8 cellular contexts compared by ENCODE assay signal in genomic region chr6:156782691-156783320, GRCh38. TPM values are rescaled to one million over a fixed set of nuclear protein-coding genes. Genes with fewer than 3 reads are reported as not detected.
DNase-seq lines count a peak whose midpoint lies in the region; ATAC-seq, FAIRE-seq and TF ChIP-seq lines count a peak whose summit lies in the region.

No MANE protein-coding gene starts in this region.

- TF ChIP-seq POLR2A in tibial nerve (IDR thresholded peaks at IDR 0.05), result no peak

- H3K27ac ChIP-seq in keratinocyte (ENCODE audit: control insufficient read depth, insufficient read depth, low read length), result peak overlapping the region; percentile 80
- peak overlapping the region; percentile 93 to 100 (median 98) for H3K27ac ChIP-seq in tibial nerve
- H3K27ac ChIP-seq in aorta (ENCODE audit: low read depth in 1 of 2, low read length in 2 of 2), result no peak overlapping the region

- CTCF ChIA-PET in GM10248 (lab: Yijun Ruan, JAX), result interaction anchor here (0.7 to 1.3 kb wide), 2 partner anchors 24 to 38 kb away, joined by 3 to 4 read pairs; no protein-coding TSS in a partner anchor

- H3K4me1 Mint-ChIP-seq in activated T-cell treated with anti-CD3 and anti-CD28 coated beads, Interleukin-2, amount 50 U/mL, for 4 hours (ENCODE audit: low read depth), result peaks cover 57% of the 10 kb centered on the region
- H3K4me1 Mint-ChIP-seq in activated naive CD8-positive, alpha-beta T cell treated with anti-CD3 and anti-CD28 coated beads, Interleukin-2, amount 10 ng/mL, durations not matched to agents 7 days and 5 days, result peaks cover 37% of the 10 kb centered on the region

- peak overlapping the region; percentile 83 for H3K4me3 Mint-ChIP-seq in activated T-cell treated with anti-CD3 and anti-CD28 coated beads, Interleukin-2, amount 50 U/mL, for 4 hours
- peak overlapping the region; percentile 88 for H3K4me3 Mint-ChIP-seq in activated naive CD8-positive, alpha-beta T cell treated with anti-CD3 and anti-CD28 coated beads, Interleukin-2, amount 10 ng/mL, durations not matched to agents 7 days and 5 days

- peak overlapping the region in 2 of 3 experiments; percentile 49 to 77 for H3K4me3 ChIP-seq in keratinocyte (ENCODE audit: control insufficient read depth in 2 of 3, extremely low read depth in 1 of 3, insufficient read depth in 2 of 3, low read depth in 1 of 3, low read length in 3 of 3)
- peak overlapping the region; percentile 10 to 95 (median 28) for H3K4me3 ChIP-seq in tibial nerve
- peak overlapping the region in 1 of 2 donors; percentile 41 for H3K4me3 ChIP-seq in aorta (ENCODE audit: low read length in 2 of 2)

- POLR2A ChIA-PET in activated naive CD8-positive, alpha-beta T cell treated with anti-CD3 and anti-CD28 coated beads, Interleukin-2, amount 10 ng/mL, durations not matched to agents 7 days and 5 days (lab: Charles Lee), result interaction anchor here (0.7 to 1.4 kb wide), 3 partner anchors 24 to 238 kb away, joined by 3 to 5 read pairs (median 3); no protein-coding TSS in a partner anchor
- POLR2A ChIA-PET in GM10248 (lab: Yijun Ruan, JAX), result no interaction called here

- peak overlapping the region; percentile 88 for H3K9ac ChIP-seq in keratinocyte (ENCODE audit: control insufficient read depth, extremely low read depth, insufficient read depth, low read length)

- no peaks in the 10 kb centered on the region for H3K9me1 ChIP-seq in keratinocyte (ENCODE audit: control insufficient read depth, extremely low read depth, insufficient read depth, low read length)

- H3K9me3 ChIP-seq in keratinocyte (ENCODE audit: control insufficient read depth, low read depth, low read length) (no peaks in the 10 kb centered on the region), tibial nerve (no peaks in the 10 kb centered on the region), aorta (ENCODE audit: control insufficient read depth, low read length) (no peaks in the 10 kb centered on the region)

- ATAC-seq in activated T-cell treated with anti-CD3 and anti-CD28 coated beads, Interleukin-2, amount 50 U/mL, for 4 hours, result no peak
- no peak for ATAC-seq in activated naive CD8-positive, alpha-beta T cell treated with anti-CD3 and anti-CD28 coated beads, Interleukin-2, amount 10 ng/mL, durations not matched to agents 7 days and 5 days (ENCODE audit: low read depth)
- ATAC-seq in HG03432 (IDR thresholded peaks at IDR 0.05; ENCODE audit: unreplicated experiment), result no peak
- ATAC-seq in aorta (ENCODE audit: low FRiP score), result no peak

- no peak overlapping the region for H2AFZ ChIP-seq in keratinocyte (ENCODE audit: control insufficient read depth, low read length)

- H3K36me3 Mint-ChIP-seq in activated T-cell treated with anti-CD3 and anti-CD28 coated beads, Interleukin-2, amount 50 U/mL, for 4 hours (ENCODE audit: insufficient read depth), result peaks cover 11% of the 10 kb centered on the region
- peaks cover 8% of the 10 kb centered on the region for H3K36me3 Mint-ChIP-seq in activated naive CD8-positive, alpha-beta T cell treated with anti-CD3 and anti-CD28 coated beads, Interleukin-2, amount 10 ng/mL, durations not matched to agents 7 days and 5 days

- peak overlapping the region; percentile 89 for H3K27ac Mint-ChIP-seq in activated naive CD8-positive, alpha-beta T cell treated with anti-CD3 and anti-CD28 coated beads, Interleukin-2, amount 10 ng/mL, durations not matched to agents 7 days and 5 days

- dilution Hi-C loops in keratinocyte (cut with MboI; ENCODE audit: extremely low pct_ligation_motif_present, low sequenced_read_pairs), result no loop called here

- WGBS in tibial nerve, 2 donors, result 3% methylated on average over 2 of the region's 2 CpGs
- WGBS in aorta, 2 donors, result 0 to 3% methylated on average over 2 of the region's 2 CpGs

- peaks cover 16% of the 10 kb centered on the region for H3K4me1 ChIP-seq in keratinocyte (ENCODE audit: control insufficient read depth, extremely low read depth, insufficient read depth, low read length)
- H3K4me1 ChIP-seq in tibial nerve, result peaks cover 0 to 65% (median 24%) of the 10 kb centered on the region in 4 donors
- H3K4me1 ChIP-seq in aorta (ENCODE audit: control insufficient read depth in 1 of 2, insufficient read depth in 2 of 2, low read length in 2 of 2), result peaks cover 2 to 3% of the 10 kb centered on the region in 2 donors

- H3K36me3 ChIP-seq in keratinocyte (ENCODE audit: control insufficient read depth in 2 of 2, extremely low read depth in 1 of 2, insufficient read depth in 2 of 2, low read length in 2 of 2) (no peaks in the 10 kb centered on the region), tibial nerve (no peaks in the 10 kb centered on the region), aorta (ENCODE audit: control insufficient read depth in 1 of 2, insufficient read depth in 2 of 2, low read length in 1 of 2) (no peaks in the 10 kb centered on the region)

- DNase-seq in activated T-cell treated with anti-CD3 and anti-CD28 coated beads, Interleukin-2, amount 50 U/mL, for 4 hours, result no peak
- no peak for DNase-seq in activated T-cell treated with anti-CD3 and anti-CD28 coated beads, Interleukin-2, amount 50 U/mL, for 48 hours
- DNase-seq in activated naive CD8-positive, alpha-beta T cell treated with anti-CD3 and anti-CD28 coated beads, Interleukin-2, amount 10 ng/mL, durations not matched to agents 7 days and 5 days, result no peak
- DNase-seq in keratinocyte (ENCODE audit: low read depth, low spot score) (no peak), tibial nerve (ENCODE audit: low spot score in 2 of 2) (no peak), GM10248 (ENCODE audit: extremely low spot score) (no peak), aorta (no peak)

- no peak for FAIRE-seq in keratinocyte (lab: Jason Lieb, UNC)

- H3K27me3 Mint-ChIP-seq in activated T-cell treated with anti-CD3 and anti-CD28 coated beads, Interleukin-2, amount 50 U/mL, for 4 hours (ENCODE audit: low read depth), result no peaks in the 10 kb centered on the region
- H3K27me3 Mint-ChIP-seq in activated naive CD8-positive, alpha-beta T cell treated with anti-CD3 and anti-CD28 coated beads, Interleukin-2, amount 10 ng/mL, durations not matched to agents 7 days and 5 days, result no peaks in the 10 kb centered on the region

- H3K4me2 ChIP-seq in keratinocyte (ENCODE audit: control insufficient read depth, extremely low read depth, insufficient read depth, low read depth, low read length), result peak overlapping the region; percentile 92

- no peaks in the 10 kb centered on the region for H3K9me3 Mint-ChIP-seq in activated T-cell treated with anti-CD3 and anti-CD28 coated beads, Interleukin-2, amount 50 U/mL, for 4 hours
- no peaks in the 10 kb centered on the region for H3K9me3 Mint-ChIP-seq in activated naive CD8-positive, alpha-beta T cell treated with anti-CD3 and anti-CD28 coated beads, Interleukin-2, amount 10 ng/mL, durations not matched to agents 7 days and 5 days

- no peak for TF ChIP-seq EP300 in tibial nerve (IDR thresholded peaks at IDR 0.05)

- intact Hi-C loops in aorta (cut with DNase I), result loop anchor here (5.0 to 10.0 kb wide), 5 partner anchors 44 to 402 kb away; no protein-coding TSS in a partner anchor

- H4K20me1 ChIP-seq in keratinocyte (ENCODE audit: control insufficient read depth, extremely low read depth, insufficient read depth, low read length), result no peaks in the 10 kb centered on the region

- no peaks in the 10 kb centered on the region for H3K27me3 ChIP-seq in keratinocyte (ENCODE audit: control insufficient read depth, extremely low read depth, insufficient read depth, low read length)
- no peaks in the 10 kb centered on the region for H3K27me3 ChIP-seq in tibial nerve
- no peaks in the 10 kb centered on the region for H3K27me3 ChIP-seq in aorta (ENCODE audit: control insufficient read depth in 1 of 2, insufficient read depth in 2 of 2, low read length in 1 of 2)

- TF ChIP-seq CTCF in keratinocyte (optimal IDR thresholded peaks at IDR 0.05 in 1 of 3, IDR thresholded peaks at IDR 0.05 in 1 of 3, conservative IDR thresholded peaks at IDR 0.05 in 1 of 3; ENCODE audit: extremely low read depth in 1 of 3, insufficient read depth in 2 of 3, low read length in 3 of 3) (no peak), tibial nerve (IDR thresholded peaks at IDR 0.05) (no peak), GM10248 (IDR thresholded peaks at IDR 0.05; ENCODE audit: control extremely low read depth, extremely low read depth, low read depth, missing control alignments) (no peak)

- peaks cover 84% of the 10 kb centered on the region for H3K79me2 ChIP-seq in keratinocyte (ENCODE audit: control insufficient read depth, insufficient read depth, low read length)

RNA-seq across cellular contexts. Expression of gene ARID1B, which starts 5.6 kb away (rescaled TPM):
- 10 to 100 TPM; 45.6 to 46.6 (median 46.0) TPM for total RNA-seq in activated T-cell treated with anti-CD3 and anti-CD28 coated beads, Interleukin-2, amount 50 U/mL, for 4 hours
- 10 to 100 TPM; 83.2 to 98.2 TPM for total RNA-seq in activated naive CD8-positive, alpha-beta T cell treated with anti-CD3 and anti-CD28 coated beads, Interleukin-2, amount 10 ng/mL, durations not matched to agents 7 days and 5 days
- polyA plus RNA-seq in keratinocyte, result 12.6 to 16.6 TPM (median 14.9 TPM) in 3 replicates
- polyA plus RNA-seq in keratinocyte (2011; ENCODE audit: low read depth), result 23.5 TPM
- 13.7 and 14.6 TPM in 2 replicates for polyA plus RNA-seq in keratinocyte (2011; cell fraction: cytosol; rRNA removed)
- polyA plus RNA-seq in keratinocyte (2011; cell fraction: nucleus; rRNA removed), result 32.4 and 41.3 TPM in 2 replicates
- polyA plus RNA-seq in keratinocyte (2012; ENCODE audit: low replicate concordance), result 20.5 and 22.2 TPM in 2 replicates
- 57.6 to 94.5 TPM (median 76.6 TPM) in 3 replicates for polyA minus RNA-seq in keratinocyte
- 35.5 TPM for polyA minus RNA-seq in keratinocyte (2011; cell fraction: cytosol; rRNA and poly(A)+ RNA removed)
- polyA minus RNA-seq in keratinocyte (2011; cell fraction: nucleus; rRNA and poly(A)+ RNA removed), result 90.7 and 153 TPM in 2 replicates
- 100 to 1,000 TPM in 3 of 4 donors, 10 to 100 TPM in 1; 91.5 to 123 (median 110) TPM for total RNA-seq in tibial nerve
- total RNA-seq in aorta, result 100 to 1,000 TPM in 1 of 2 donors, 10 to 100 TPM in 1; 92.0 to 143 TPM
- 10 to 100 TPM in 1 of 2 donors, 1 to 10 TPM in 1; 6.5 to 16.9 TPM for polyA plus RNA-seq in aorta

Comparison
In these comparisons a context has a peak if more than half of its experiments do, and no peak if none do; other contexts are left out.
1. H3K27ac ChIP-seq: peak in keratinocyte (single experiment) and tibial nerve (4 of 4); none in aorta (0 of 2).